In genomic region chr16:24729243-24729966, GRCh38 we compare ENCODE assay signal across 1 cellular context.
TF ChIP-seq lines count a peak whose summit lies in the region.

Gene TNRC6A, plus strand, starts transcription at chr16:24729651. Its CDS starts 191 bp downstream, at chr16:24729842.

TF ChIP-seq in HepG2, 621 proteins besides CTCF, POLR2A, EP300 and RAD21 (continued from another document and continues in another):
- TF ChIP-seq RERE (CRISPR knock-in tag; IDR thresholded peaks at IDR 0.05; ENCODE audit: low read depth) (no peak), KDM5A (IDR thresholded peaks at IDR 0.05; ENCODE audit: borderline replicate concordance, low read length) (peak; percentile 78), ZBTB3 (CRISPR knock-in tag; IDR thresholded peaks at IDR 0.05; ENCODE audit: borderline replicate concordance, low read depth) (no peak), HNF4G (IDR thresholded peaks at IDR 0.05; ENCODE audit: borderline replicate concordance, low read depth, low read length) (no peak), HNF4G (CRISPR knock-in tag; IDR thresholded peaks at IDR 0.05; ENCODE audit: borderline replicate concordance, low read depth) (no peak), FLYWCH1 (CRISPR knock-in tag; IDR thresholded peaks at IDR 0.05) (no peak), PBX3 (CRISPR knock-in tag; IDR thresholded peaks at IDR 0.05; ENCODE audit: borderline replicate concordance) (no peak), PAX8 (CRISPR knock-in tag; IDR thresholded peaks at IDR 0.05; ENCODE audit: borderline replicate concordance) (no peak), HOXD1 (CRISPR knock-in tag; IDR thresholded peaks at IDR 0.05) (peak; percentile 56; the same call in 1 of the 2 replicates), ZKSCAN5 (CRISPR knock-in tag; IDR thresholded peaks at IDR 0.05) (no peak), ZNF432 (CRISPR knock-in tag; IDR thresholded peaks at IDR 0.05; ENCODE audit: borderline replicate concordance) (no peak), CREM (IDR thresholded peaks at IDR 0.05) (no peak), CREM (CRISPR knock-in tag; IDR thresholded peaks at IDR 0.05) (no peak), ZNF780A (CRISPR knock-in tag; IDR thresholded peaks at IDR 0.05) (no peak), PRDM15 (CRISPR knock-in tag; IDR thresholded peaks at IDR 0.05) (0 out of 2 replicates have a peak, but pooled peaks have one; percentile 67), GZF1 (CRISPR knock-in tag; IDR thresholded peaks at IDR 0.05) (peak; percentile 21; the same call in 1 of the 2 replicates), MTA1 (CRISPR knock-in tag; IDR thresholded peaks at IDR 0.05; ENCODE audit: borderline replicate concordance) (peak; percentile 73; the same call in 1 of the 2 replicates), ZNF512B (CRISPR knock-in tag; IDR thresholded peaks at IDR 0.05; ENCODE audit: borderline replicate concordance) (no peak), ZNF850 (CRISPR knock-in tag; conservative IDR thresholded peaks at IDR 0.05) (no peak), UBTF (CRISPR knock-in tag; IDR thresholded peaks at IDR 0.05) (peak; percentile 76; the same call in 1 of the 2 replicates), ZNF792 (CRISPR knock-in tag; IDR thresholded peaks at IDR 0.05) (peak; percentile 69), ZNF75D (CRISPR knock-in tag; IDR thresholded peaks at IDR 0.05; ENCODE audit: borderline replicate concordance) (no peak), GMEB2 (CRISPR knock-in tag; IDR thresholded peaks at IDR 0.05; ENCODE audit: low read depth) (no peak), ZNF598 (CRISPR knock-in tag; IDR thresholded peaks at IDR 0.05; ENCODE audit: borderline replicate concordance) (no peak), GFI1 (CRISPR knock-in tag; IDR thresholded peaks at IDR 0.05; ENCODE audit: borderline replicate concordance) (no peak; the same call in 1 of the 2 replicates), MBD4 (IDR thresholded peaks at IDR 0.05; ENCODE audit: borderline replicate concordance, low read length) (no peak), MED13 (CRISPR knock-in tag; IDR thresholded peaks at IDR 0.05) (peak; percentile 41; the same call in 1 of the 2 replicates), NFIB (CRISPR knock-in tag; IDR thresholded peaks at IDR 0.05; ENCODE audit: borderline replicate concordance) (no peak), RBM22 (optimal IDR thresholded peaks at IDR 0.05; ENCODE audit: low read length) (peak; percentile 24), ARID2 (CRISPR knock-in tag; IDR thresholded peaks at IDR 0.05; ENCODE audit: borderline replicate concordance) (no peak), MXD4 (CRISPR knock-in tag; IDR thresholded peaks at IDR 0.05) (peak; percentile 91), HNF1B (CRISPR knock-in tag; IDR thresholded peaks at IDR 0.05) (peak; percentile 47; the same call in 1 of the 2 replicates), ASH2L (IDR thresholded peaks at IDR 0.05; ENCODE audit: insufficient read length, low read depth, low read length) (peak; percentile 94)
- TF ChIP-seq, protein P1, sequence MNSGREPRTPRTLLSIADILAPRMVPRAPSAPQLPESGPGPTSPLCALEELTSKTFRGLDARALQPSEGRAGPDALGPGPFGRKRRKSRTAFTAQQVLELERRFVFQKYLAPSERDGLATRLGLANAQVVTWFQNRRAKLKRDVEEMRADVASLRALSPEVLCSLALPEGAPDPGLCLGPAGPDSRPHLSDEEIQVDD (CRISPR knock-in tag; IDR thresholded peaks at IDR 0.05; ENCODE audit: borderline replicate concordance) = no peak
- TF ChIP-seq, protein P2, sequence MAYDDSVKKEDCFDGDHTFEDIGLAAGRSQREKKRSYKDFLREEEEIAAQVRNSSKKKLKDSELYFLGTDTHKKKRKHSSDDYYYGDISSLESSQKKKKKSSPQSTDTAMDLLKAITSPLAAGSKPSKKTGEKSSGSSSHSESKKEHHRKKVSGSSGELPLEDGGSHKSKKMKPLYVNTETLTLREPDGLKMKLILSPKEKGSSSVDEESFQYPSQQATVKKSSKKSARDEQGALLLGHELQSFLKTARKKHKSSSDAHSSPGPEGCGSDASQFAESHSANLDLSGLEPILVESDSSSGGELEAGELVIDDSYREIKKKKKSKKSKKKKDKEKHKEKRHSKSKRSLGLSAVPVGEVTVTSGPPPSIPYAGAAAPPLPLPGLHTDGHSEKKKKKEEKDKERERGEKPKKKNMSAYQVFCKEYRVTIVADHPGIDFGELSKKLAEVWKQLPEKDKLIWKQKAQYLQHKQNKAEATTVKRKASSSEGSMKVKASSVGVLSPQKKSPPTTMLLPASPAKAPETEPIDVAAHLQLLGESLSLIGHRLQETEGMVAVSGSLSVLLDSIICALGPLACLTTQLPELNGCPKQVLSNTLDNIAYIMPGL (CRISPR knock-in tag; IDR thresholded peaks at IDR 0.05; ENCODE audit: borderline replicate concordance in 1 of 2, low read depth in 1 of 2) = peak; percentile 77 to 85; a peak in 3 of 4 replicates
